In genomic region chr2:5102823-5103222, GRCh38 we compare ENCODE assay signal across 28 cellular contexts.
"Had no signal": no experiment of that assay in that cellular context is flagged by ENCODE, and none has a peak within 500 bp of the region (broad histone marks: within the 10 kb centered on the region; RNA-seq: fewer than 3 reads in every experiment).

No MANE protein-coding gene starts in this region.

- FAIRE-seq: frontal cortex had no signal

- DNase-seq: activated CD4-positive, alpha-beta memory T cell treated with anti-CD3 and anti-CD28 coated beads, Interleukin-2, amount 10 ng/mL, durations not matched to agents 7 days and 5 days; activated CD4-positive, alpha-beta T cell treated with anti-CD3 and anti-CD28 coated beads for 1 hour; activated CD4-positive, alpha-beta T cell treated with anti-CD3 and anti-CD28 coated beads for 4 hours; activated CD4-positive, alpha-beta T cell treated with anti-CD3 and anti-CD28 coated beads, Interleukin-2, amount 10 ng/mL, durations not matched to agents 7 days and 5 days; activated CD4-positive, alpha-beta T cell treated with anti-CD3 and anti-CD28 coated beads, Interleukin-2, amount 50 U/mL, for 4 hours; activated CD8-positive, alpha-beta memory T cell treated with anti-CD3 and anti-CD28 coated beads, Interleukin-2, amount 50 U/mL, for 48 hours; activated gamma-delta T cell; activated naive CD4-positive, alpha-beta T cell; activated naive CD4-positive, alpha-beta T cell treated with anti-CD3 and anti-CD28 coated beads, Interleukin-2, amount 10 ng/mL, durations not matched to agents 7 days and 5 days; activated naive CD8-positive, alpha-beta T cell treated with anti-CD3 and anti-CD28 coated beads, Interleukin-2, amount 10 ng/mL, durations not matched to agents 7 days and 5 days; activated T-cell treated with anti-CD3 and anti-CD28 coated beads for 4 hours; activated T-cell treated with anti-CD3 and anti-CD28 coated beads, Interleukin-2, amount 50 U/mL, for 24 hours; activated T-cell treated with anti-CD3 and anti-CD28 coated beads, Interleukin-2, amount 50 U/mL, for 72 hours; central memory CD4-positive, alpha-beta T cell; cerebellar nuclear complex; colonic mucosa; effector CD8-positive, alpha-beta T cell; foreskin fibroblast; head of caudate nucleus; T-helper 2 cell had no signal

- ATAC-seq: activated naive CD4-positive, alpha-beta T cell treated with anti-CD3 and anti-CD28 coated beads, Interleukin-2, amount 50 U/mL, for 72 hours; activated T-cell treated with anti-CD3 and anti-CD28 coated beads, Interleukin-2, amount 50 U/mL, for 72 hours; esophagus mucosa; WTC11 had no signal

- H3K9me3 ChIP-seq: ascending aorta, colonic mucosa had no signal

- H3K4me3 ChIP-seq: ascending aorta, breast epithelium, cardiac muscle cell, colonic mucosa had no signal

- H3K4me1 ChIP-seq: ascending aorta, breast epithelium, colonic mucosa had no signal

- H3K27me3 Mint-ChIP-seq: activated CD4-positive, alpha-beta memory T cell treated with anti-CD3 and anti-CD28 coated beads, Interleukin-2, amount 10 ng/mL, durations not matched to agents 7 days and 5 days; activated CD4-positive, alpha-beta T cell treated with anti-CD3 and anti-CD28 coated beads, Interleukin-2, amount 10 ng/mL, durations not matched to agents 7 days and 5 days; activated naive CD4-positive, alpha-beta T cell treated with anti-CD3 and anti-CD28 coated beads, Interleukin-2, amount 10 ng/mL, durations not matched to agents 7 days and 5 days; activated naive CD8-positive, alpha-beta T cell treated with anti-CD3 and anti-CD28 coated beads, Interleukin-2, amount 10 ng/mL, durations not matched to agents 7 days and 5 days; activated T-cell treated with anti-CD3 and anti-CD28 coated beads, Interleukin-2, amount 50 U/mL, for 24 hours; brain had no signal

- H3K4me1 Mint-ChIP-seq: activated CD4-positive, alpha-beta memory T cell treated with anti-CD3 and anti-CD28 coated beads, Interleukin-2, amount 10 ng/mL, durations not matched to agents 7 days and 5 days; activated CD4-positive, alpha-beta T cell treated with anti-CD3 and anti-CD28 coated beads, Interleukin-2, amount 10 ng/mL, durations not matched to agents 7 days and 5 days; activated naive CD4-positive, alpha-beta T cell treated with anti-CD3 and anti-CD28 coated beads, Interleukin-2, amount 10 ng/mL, durations not matched to agents 7 days and 5 days; activated naive CD8-positive, alpha-beta T cell treated with anti-CD3 and anti-CD28 coated beads, Interleukin-2, amount 10 ng/mL, durations not matched to agents 7 days and 5 days; WTC11 had no signal

- H3K27ac ChIP-seq: ascending aorta, breast epithelium, cardiac muscle cell, colonic mucosa had no signal

- H3K36me3 ChIP-seq: ascending aorta, breast epithelium, cardiac muscle cell, colonic mucosa had no signal

- H3K27me3 ChIP-seq: ascending aorta, breast epithelium, cardiac muscle cell, colonic mucosa had no signal

- H3K36me3 Mint-ChIP-seq: activated naive CD4-positive, alpha-beta T cell treated with anti-CD3 and anti-CD28 coated beads, Interleukin-2, amount 10 ng/mL, durations not matched to agents 7 days and 5 days; activated naive CD8-positive, alpha-beta T cell treated with anti-CD3 and anti-CD28 coated beads, Interleukin-2, amount 10 ng/mL, durations not matched to agents 7 days and 5 days; brain had no signal

- H3K27ac Mint-ChIP-seq: activated CD4-positive, alpha-beta memory T cell treated with anti-CD3 and anti-CD28 coated beads, Interleukin-2, amount 10 ng/mL, durations not matched to agents 7 days and 5 days; activated CD4-positive, alpha-beta T cell treated with anti-CD3 and anti-CD28 coated beads, Interleukin-2, amount 10 ng/mL, durations not matched to agents 7 days and 5 days; activated naive CD4-positive, alpha-beta T cell treated with anti-CD3 and anti-CD28 coated beads, Interleukin-2, amount 10 ng/mL, durations not matched to agents 7 days and 5 days; activated naive CD4-positive, alpha-beta T cell treated with anti-CD3 and anti-CD28 coated beads, Interleukin-2, amount 50 U/mL, for 72 hours; activated naive CD8-positive, alpha-beta T cell treated with anti-CD3 and anti-CD28 coated beads, Interleukin-2, amount 10 ng/mL, durations not matched to agents 7 days and 5 days; activated T-cell treated with anti-CD3 and anti-CD28 coated beads, Interleukin-2, amount 50 U/mL, for 24 hours; activated T-cell treated with anti-CD3 and anti-CD28 coated beads, Interleukin-2, amount 50 U/mL, for 72 hours; brain; WTC11 had no signal

- H3K4me3 Mint-ChIP-seq: activated CD4-positive, alpha-beta memory T cell treated with anti-CD3 and anti-CD28 coated beads, Interleukin-2, amount 10 ng/mL, durations not matched to agents 7 days and 5 days; activated CD4-positive, alpha-beta T cell treated with anti-CD3 and anti-CD28 coated beads, Interleukin-2, amount 10 ng/mL, durations not matched to agents 7 days and 5 days; activated naive CD4-positive, alpha-beta T cell treated with anti-CD3 and anti-CD28 coated beads, Interleukin-2, amount 10 ng/mL, durations not matched to agents 7 days and 5 days; activated naive CD8-positive, alpha-beta T cell treated with anti-CD3 and anti-CD28 coated beads, Interleukin-2, amount 10 ng/mL, durations not matched to agents 7 days and 5 days; activated T-cell treated with anti-CD3 and anti-CD28 coated beads, Interleukin-2, amount 50 U/mL, for 24 hours; activated T-cell treated with anti-CD3 and anti-CD28 coated beads, Interleukin-2, amount 50 U/mL, for 72 hours; brain; WTC11 had no signal
